In genomic region chr7:152437157-152437575, GRCh38 we compare ENCODE assay signal across 8 cellular contexts. TPM values are rescaled to one million over a fixed set of nuclear protein-coding genes. Genes with fewer than 3 reads are reported as not detected.
A peak's percentile ranks its signal among the peaks of the same experiment; 100 is the strongest.
DNase-seq lines count a peak whose midpoint lies in the region; ATAC-seq, FAIRE-seq and TF ChIP-seq lines count a peak whose summit lies in the region.
"Not testable (repeated sequence)": the region's sequence is repeated elsewhere in the genome, so short reads cannot be mapped to it uniquely, and the experiment has no call there.

No MANE protein-coding gene starts in this region.

- not testable (repeated sequence) for FAIRE-seq in pancreas (lab: Jason Lieb, UNC)

- H3K4me3 ChIP-seq in CD8-positive, alpha-beta memory T cell (ENCODE audit: low read length), result peak overlapping the region; percentile 79
- H3K4me3 ChIP-seq in astrocyte of the spinal cord (ENCODE audit: low read depth, low read length) (peak overlapping the region; percentile 53), epithelial cell of proximal tubule (ENCODE audit: low read depth, low read length) (peak overlapping the region; percentile 64), left lung (peak overlapping the region; percentile 42 to 75), pancreas (peak overlapping the region; percentile 1 to 63 (median 36)), thymus (ENCODE audit: low read length) (peak overlapping the region; percentile 88)

- WGBS in pancreas, 2 donors, result 32 to 33% methylated on average over 7 of the region's 7 CpGs
- 59% methylated on average over 7 of the region's 7 CpGs for WGBS in thymus

- DNase-seq in CD8-positive, alpha-beta memory T cell; astrocyte of the spinal cord (ENCODE audit: low read depth, low spot score); epithelial cell of proximal tubule (ENCODE audit: low read depth); left lung; pancreas: not testable (repeated sequence)
- peak; percentile 29 for DNase-seq in LHCN-M2 (ENCODE audit: low read depth)

- peak overlapping the region; percentile 83 to 98 (median 88) for H3K4me3 Mint-ChIP-seq in CD8-positive, alpha-beta memory T cell

- not testable (repeated sequence) for H3K27me3 Mint-ChIP-seq in CD8-positive, alpha-beta memory T cell

- peaks cover 0 to 11% (median 0%) of the 10 kb centered on the region in 3 donors for H3K36me3 Mint-ChIP-seq in CD8-positive, alpha-beta memory T cell

- H3K27ac ChIP-seq in CD8-positive, alpha-beta memory T cell (ENCODE audit: low read depth, low read length), result peak overlapping the region; percentile 93
- H3K27ac ChIP-seq in VCaP (peak overlapping the region; percentile 87), left lung (peak overlapping the region; percentile 87 to 95), pancreas (peak overlapping the region; percentile 76 to 99 (median 83))
- H3K27ac ChIP-seq in thymus (ENCODE audit: low read depth), result not testable (repeated sequence)

- intact Hi-C loops in left lung (cut with DNase I); pancreas (cut with DNase I): not testable (repeated sequence)

- POLR2A ChIA-PET in CD8-positive, alpha-beta memory T cell (lab: Charles Lee), result interaction anchor here (4.2 kb wide), 1 partner anchor 26 kb away, joined by 28 read pairs; no protein-coding TSS in a partner anchor

- not testable (repeated sequence) for ATAC-seq in left lung, pancreas

- H3K9me3 ChIP-seq in CD8-positive, alpha-beta memory T cell (ENCODE audit: low read length); left lung; pancreas; thymus (ENCODE audit: control insufficient read depth): not testable (repeated sequence)

- H3K36me3 ChIP-seq in CD8-positive, alpha-beta memory T cell (ENCODE audit: insufficient read depth, low read length); left lung; pancreas; thymus (ENCODE audit: control insufficient read depth, insufficient read depth): not testable (repeated sequence)

- not testable (repeated sequence) for H3K9me3 Mint-ChIP-seq in CD8-positive, alpha-beta memory T cell

- H3K4me1 ChIP-seq in CD8-positive, alpha-beta memory T cell (ENCODE audit: insufficient read depth, low read length), result peaks cover 18% of the 10 kb centered on the region
- H3K4me1 ChIP-seq in left lung (peaks cover 3 to 23% of the 10 kb centered on the region in 2 donors), pancreas (peaks cover 0 to 14% (median 9%) of the 10 kb centered on the region in 3 donors)
- not testable (repeated sequence) for H3K4me1 ChIP-seq in thymus (ENCODE audit: control insufficient read depth, insufficient read depth, low read length)

- in situ Hi-C loops in astrocyte of the spinal cord (cut with HindIII; ENCODE audit: low sequenced_read_pairs), result not testable (repeated sequence)

- H3K27ac Mint-ChIP-seq in CD8-positive, alpha-beta memory T cell, result peak overlapping the region; percentile 88 to 99 (median 95)

- H3K4me1 Mint-ChIP-seq in CD8-positive, alpha-beta memory T cell, result peaks cover 24 to 28% (median 27%) of the 10 kb centered on the region in 3 donors

- CTCF ChIA-PET in CD8-positive, alpha-beta memory T cell (lab: Charles Lee), result not testable (repeated sequence)

- not testable (repeated sequence) for H3K27me3 ChIP-seq in CD8-positive, alpha-beta memory T cell (ENCODE audit: insufficient read depth, low read length, poor library complexity, severe bottlenecking); left lung; pancreas; thymus (ENCODE audit: control insufficient read depth, insufficient read depth)

- not testable (repeated sequence) for TF ChIP-seq CTCF in VCaP (conservative IDR thresholded peaks at IDR 0.05); astrocyte of the spinal cord (IDR thresholded peaks at IDR 0.05; ENCODE audit: low read depth, low read length); epithelial cell of proximal tubule (conservative IDR thresholded peaks at IDR 0.05; ENCODE audit: low read depth, low read length); left lung (IDR thresholded peaks at IDR 0.05); pancreas (IDR thresholded peaks at IDR 0.05)

RNA-seq across cellular contexts. Expression of gene KMT2C, which starts 1.4 kb away (rescaled TPM):
- 10 to 100 TPM; 42.0 to 45.3 TPM for total RNA-seq in CD8-positive, alpha-beta memory T cell
- polyA plus RNA-seq in CD8-positive, alpha-beta memory T cell, result 18.7 TPM
- total RNA-seq in LHCN-M2 (2014; rRNA removed) (21.6 and 24.5 TPM in 2 replicates), epithelial cell of proximal tubule (11.9 and 18.0 TPM in 2 replicates), left lung (10 to 100 TPM; 67.8 to 91.4 TPM), pancreas (10 to 100 TPM; 43.7 to 64.1 (median 54.4) TPM)
- 7.1 TPM for polyA plus RNA-seq in LHCN-M2 (2012)
- polyA plus RNA-seq in pancreas (10 to 100 TPM; 10.1 to 13.3 TPM), thymus (14.4 TPM)

Comparison
In these comparisons a context has a peak if more than half of its experiments do, and no peak if none do; other contexts are left out.
1. H3K4me3 ChIP-seq: peak in every context shown above with its lines; median percentile 88 in thymus; 79 in CD8-positive, alpha-beta memory T cell; 64 in epithelial cell of proximal tubule; 58 in left lung; 53 in astrocyte of the spinal cord; 36 in pancreas.